8 cellular contexts compared by ENCODE assay signal in genomic region chr7:130897515-130898419, GRCh38.
DNase-seq lines count a peak whose midpoint lies in the region; ATAC-seq and TF ChIP-seq lines count a peak whose summit lies in the region.

No MANE protein-coding gene starts in this region.

- H3K9me3 ChIP-seq in upper lobe of right lung (no peaks in the 10 kb centered on the region), H9 (ENCODE audit: control insufficient read depth, low read depth, low read length) (no peaks in the 10 kb centered on the region)

- no peak overlapping the region for H4K5ac ChIP-seq in H9 (ENCODE audit: insufficient read length, low read depth, low read length)

- H2BK12ac ChIP-seq in H9 (ENCODE audit: insufficient read length, low read depth, low read length), result no peak overlapping the region

- H3K27me3 Mint-ChIP-seq in activated naive CD4-positive, alpha-beta T cell treated with anti-CD3 and anti-CD28 coated beads, Interleukin-2, amount 50 U/mL, for 24 hours, result no peaks in the 10 kb centered on the region
- H3K27me3 Mint-ChIP-seq in activated CD4-positive, alpha-beta memory T cell treated with anti-CD3 and anti-CD28 coated beads for 36 hours, result peaks cover 6% of the 10 kb centered on the region
- H3K27me3 Mint-ChIP-seq in H9 (ENCODE audit: low read depth), result no peaks in the 10 kb centered on the region

- H2BK120ac ChIP-seq in H9 (ENCODE audit: low read depth, low read length, poor library complexity, severe bottlenecking), result no peak overlapping the region

- H3K4me1 ChIP-seq in upper lobe of right lung (peaks cover 82% of the 10 kb centered on the region), H9 (ENCODE audit: insufficient read depth, low read length) (no peaks in the 10 kb centered on the region)

- no peak overlapping the region for H3K9ac ChIP-seq in H9 (ENCODE audit: extremely low read depth, insufficient read length, low read length)

- no peak overlapping the region for H2AFZ ChIP-seq in H9 (ENCODE audit: low read length)

- no peaks in the 10 kb centered on the region for H3K23me2 ChIP-seq in H9 (ENCODE audit: insufficient read length, low read depth, low read length, poor library complexity, severe bottlenecking)

- H3K23ac ChIP-seq in H9 (ENCODE audit: insufficient read length, low read depth, low read length), result no peak overlapping the region

- intact Hi-C loops in activated CD4-positive, alpha-beta memory T cell treated with anti-CD3 and anti-CD28 coated beads for 36 hours (cut with micrococcal nuclease), result loop anchor here (1.0 to 10.0 kb wide), 4 partner anchors 47 to 527 kb away; no protein-coding TSS in a partner anchor
- intact Hi-C loops in upper lobe of right lung (cut with DNase I), result loop anchor here (10.0 kb wide), 1 partner anchor 117 kb away; no protein-coding TSS in a partner anchor

- WGBS in H9 (ENCODE audit: extremely low coverage, insufficient read length, low lambda C conversion rate), result no CpG with 5 or more reads among the region's 24 CpGs

- TF ChIP-seq CTCF in upper lobe of right lung (IDR thresholded peaks at IDR 0.05), result no peak
- TF ChIP-seq CTCF in H9 (conservative IDR thresholded peaks at IDR 0.05), result no peak

- H3K4ac ChIP-seq in H9 (ENCODE audit: low read depth, low read length), result no peak overlapping the region

- H3K27me3 ChIP-seq in layer of hippocampus (ENCODE audit: control insufficient read depth, insufficient read depth, low read length) (no peaks in the 10 kb centered on the region), upper lobe of right lung (no peaks in the 10 kb centered on the region), H9 (ENCODE audit: insufficient read depth, low read length) (no peaks in the 10 kb centered on the region)

- H3K18ac ChIP-seq in H9 (ENCODE audit: insufficient read length, low read depth, low read length), result no peak overlapping the region

- DNase-seq in activated naive CD4-positive, alpha-beta T cell (lab: John Stamatoyannopoulos, UW), result no peak
- no peak for DNase-seq in activated CD4-positive, alpha-beta memory T cell treated with anti-CD3 and anti-CD28 coated beads for 36 hours
- no peak for DNase-seq in upper lobe of right lung
- DNase-seq in H9, result no peak
- no peak for DNase-seq in DMS114 treated with DMSO at 0.1 percent for 48 hours (lab: John Stamatoyannopoulos, UW; ENCODE audit: unreplicated experiment)
- DNase-seq in SKM-1 (lab: John Stamatoyannopoulos, UW; ENCODE audit: unreplicated experiment), result no peak

- H3K4me2 ChIP-seq in H9 (ENCODE audit: insufficient read depth, insufficient read length, low read length), result no peak overlapping the region

- no peaks in the 10 kb centered on the region for H4K20me1 ChIP-seq in H9 (ENCODE audit: control insufficient read depth, insufficient read depth, insufficient read length)

- H3K9me3 Mint-ChIP-seq in activated naive CD4-positive, alpha-beta T cell treated with anti-CD3 and anti-CD28 coated beads, Interleukin-2, amount 50 U/mL, for 24 hours, result no peaks in the 10 kb centered on the region
- H3K9me3 Mint-ChIP-seq in activated CD4-positive, alpha-beta memory T cell treated with anti-CD3 and anti-CD28 coated beads for 36 hours, result no peaks in the 10 kb centered on the region
- H3K9me3 Mint-ChIP-seq in H9, result peaks cover 0 to 3% of the 10 kb centered on the region in 2 experiments; a peak in 1 of 5 replicates

- H4K91ac ChIP-seq in H9 (ENCODE audit: insufficient read length, low read depth, low read length), result no peak overlapping the region

- H3K4me3 Mint-ChIP-seq in activated naive CD4-positive, alpha-beta T cell treated with anti-CD3 and anti-CD28 coated beads, Interleukin-2, amount 50 U/mL, for 24 hours, result peak overlapping the region; percentile 71
- H3K4me3 Mint-ChIP-seq in activated CD4-positive, alpha-beta memory T cell treated with anti-CD3 and anti-CD28 coated beads for 36 hours, result peak overlapping the region; percentile 17
- H3K4me3 Mint-ChIP-seq in H9, result no peak overlapping the region

- no peak overlapping the region for H2AK5ac ChIP-seq in H9 (ENCODE audit: insufficient read length, low read length)

- H3K4me3 ChIP-seq in upper lobe of right lung, result no peak overlapping the region

- H3K27ac Mint-ChIP-seq in activated naive CD4-positive, alpha-beta T cell treated with anti-CD3 and anti-CD28 coated beads, Interleukin-2, amount 50 U/mL, for 24 hours, result peak overlapping the region; percentile 86
- H3K27ac Mint-ChIP-seq in activated CD4-positive, alpha-beta memory T cell treated with anti-CD3 and anti-CD28 coated beads for 36 hours, result peak overlapping the region; percentile 89
- no peak overlapping the region for H3K27ac Mint-ChIP-seq in H9

- H3K4me1 Mint-ChIP-seq in activated naive CD4-positive, alpha-beta T cell treated with anti-CD3 and anti-CD28 coated beads, Interleukin-2, amount 50 U/mL, for 24 hours, result peaks cover 90% of the 10 kb centered on the region
- peaks cover 98% of the 10 kb centered on the region for H3K4me1 Mint-ChIP-seq in activated CD4-positive, alpha-beta memory T cell treated with anti-CD3 and anti-CD28 coated beads for 36 hours (ENCODE audit: low read depth)
- H3K4me1 Mint-ChIP-seq in H9, result peaks cover 61 to 65% of the 10 kb centered on the region in 2 experiments

- no peak for ATAC-seq in upper lobe of right lung

- no peak overlapping the region for H4K8ac ChIP-seq in H9 (replicated peaks; ENCODE audit: insufficient read length, low read depth, low read length)

- H2BK5ac ChIP-seq in H9 (ENCODE audit: insufficient read length, low read length), result no peak overlapping the region

- POLR2A ChIA-PET in activated CD4-positive, alpha-beta memory T cell treated with anti-CD3 and anti-CD28 coated beads for 36 hours (lab: Charles Lee), result interaction anchor here (0.8 to 1.6 kb wide), 5 partner anchors 12 to 63 kb away, joined by 3 to 8 read pairs (median 4); no protein-coding TSS in a partner anchor

- peaks cover 54% of the 10 kb centered on the region for H3K36me3 ChIP-seq in upper lobe of right lung

- H2BK15ac ChIP-seq in H9 (ENCODE audit: low read depth, low read length), result no peak overlapping the region

- no peak overlapping the region for H3T11ph ChIP-seq in H9 (ENCODE audit: low read length)

- H3K27ac ChIP-seq in layer of hippocampus (ENCODE audit: low read depth, low read length) (peak overlapping the region; percentile 64), upper lobe of right lung (peak overlapping the region; percentile 33), H9 (ENCODE audit: insufficient read length, low read depth, low read length) (no peak overlapping the region)

- no peak overlapping the region for H3K14ac ChIP-seq in H9 (ENCODE audit: insufficient read depth, low read length)

- no peak overlapping the region for H3K56ac ChIP-seq in H9 (ENCODE audit: insufficient read length, low read depth, low read length)

- no peak overlapping the region for H2BK20ac ChIP-seq in H9 (ENCODE audit: low read depth, low read length, poor library complexity, severe bottlenecking)

- no peaks in the 10 kb centered on the region for H3K79me1 ChIP-seq in H9 (ENCODE audit: insufficient read depth, low read depth, low read length, poor library complexity, severe bottlenecking)

- no peaks in the 10 kb centered on the region for H3K79me2 ChIP-seq in H9 (ENCODE audit: insufficient read depth, low read length)

- peaks cover 41% of the 10 kb centered on the region for H3K36me3 Mint-ChIP-seq in activated naive CD4-positive, alpha-beta T cell treated with anti-CD3 and anti-CD28 coated beads, Interleukin-2, amount 50 U/mL, for 24 hours
- peaks cover 93% of the 10 kb centered on the region for H3K36me3 Mint-ChIP-seq in activated CD4-positive, alpha-beta memory T cell treated with anti-CD3 and anti-CD28 coated beads for 36 hours
- H3K36me3 Mint-ChIP-seq in H9 (ENCODE audit: insufficient read depth in 1 of 3, low read depth in 3 of 3), result peaks cover 0 to 2% (median 0%) of the 10 kb centered on the region in 3 experiments; a peak in 2 of 7 replicates

- CTCF ChIA-PET in activated CD4-positive, alpha-beta memory T cell treated with anti-CD3 and anti-CD28 coated beads for 36 hours (lab: Charles Lee), result interaction anchor here (0.8 to 2.1 kb wide), 40 partner anchors 8 to 456 kb away, joined by 3 to 18 read pairs (median 4); no protein-coding TSS in a partner anchor

Comparison
In these comparisons a context has a peak if more than half of its experiments do, and no peak if none do; other contexts are left out.
1. H3K27ac Mint-ChIP-seq: peak in activated naive CD4-positive, alpha-beta T cell treated with anti-CD3 and anti-CD28 coated beads, Interleukin-2, amount 50 U/mL, for 24 hours (single experiment) and activated CD4-positive, alpha-beta memory T cell treated with anti-CD3 and anti-CD28 coated beads for 36 hours (single experiment); none in H9 (0 of 3).
2. H3K4me3 Mint-ChIP-seq: peak in activated naive CD4-positive, alpha-beta T cell treated with anti-CD3 and anti-CD28 coated beads, Interleukin-2, amount 50 U/mL, for 24 hours (single experiment) and activated CD4-positive, alpha-beta memory T cell treated with anti-CD3 and anti-CD28 coated beads for 36 hours (single experiment); none in H9 (0 of 2).